ENCODE assay signal across 17 cellular contexts in the genomic region with DNA sequence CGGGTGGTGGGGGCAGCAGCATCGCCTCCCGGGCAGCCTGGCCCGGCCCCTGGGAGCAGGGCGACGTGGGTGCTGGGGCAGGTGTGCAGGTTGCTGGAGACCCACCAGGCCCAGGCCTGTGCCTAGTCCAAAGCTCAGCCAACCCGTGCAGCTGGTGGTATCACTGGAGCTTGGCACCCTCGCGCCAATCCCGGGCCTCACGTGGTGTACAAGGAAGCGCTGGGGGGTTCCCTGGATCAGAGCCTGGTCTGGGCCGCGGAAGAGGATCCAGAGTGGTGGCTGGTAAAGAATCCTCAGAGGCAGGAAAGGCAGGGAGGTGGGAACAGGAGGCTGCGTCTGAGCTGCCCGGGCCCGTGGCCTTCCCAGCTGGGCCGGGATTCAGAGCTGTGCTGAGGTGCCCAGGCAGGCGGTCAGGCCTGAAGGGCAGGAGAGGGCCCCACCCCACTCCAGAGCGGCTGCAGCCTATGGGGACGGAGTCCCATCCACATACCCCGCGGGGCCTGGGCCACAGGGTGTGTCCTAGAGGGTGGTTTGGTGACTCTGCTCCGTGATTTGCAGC. TPM values are rescaled to one million over a fixed set of nuclear protein-coding genes. Genes with fewer than 3 reads are reported as not detected.
DNase-seq lines count a peak whose midpoint lies in the region; ATAC-seq and TF ChIP-seq lines count a peak whose summit lies in the region.
"Had no signal": no experiment of that assay in that cellular context is flagged by ENCODE, and none has a peak within 500 bp of the region (broad histone marks: within the 10 kb centered on the region; RNA-seq: fewer than 3 reads in every experiment).

No MANE protein-coding gene starts in this region.

- H2AFZ ChIP-seq in IMR-90 (replicated peaks; ENCODE audit: low read length, poor library complexity) (no peak overlapping the region), hepatocyte (no peak overlapping the region)

- no peak overlapping the region for H2BK20ac ChIP-seq in IMR-90 (ENCODE audit: low read depth, low read length)

- TF ChIP-seq CTCF in 22Rv1 (IDR thresholded peaks at IDR 0.05), result no peak
- no peak for TF ChIP-seq CTCF in IMR-90 (conservative IDR thresholded peaks at IDR 0.05; ENCODE audit: low read depth, low read length)
- TF ChIP-seq CTCF in hepatocyte (IDR thresholded peaks at IDR 0.05; ENCODE audit: poor library complexity), result no peak
- no peak for TF ChIP-seq CTCF in nephron progenitor cell (IDR thresholded peaks at IDR 0.05)

- H3K9me3 ChIP-seq in IMR-90 (ENCODE audit: control insufficient read depth, insufficient read depth, low read length) (no peaks in the 10 kb centered on the region), hepatocyte (ENCODE audit: low read depth) (no peaks in the 10 kb centered on the region)

- H3K36me3 Mint-ChIP-seq in nephron progenitor cell (ENCODE audit: low read depth), result no peaks in the 10 kb centered on the region
- H3K36me3 Mint-ChIP-seq in naive thymus-derived CD8-positive, alpha-beta T cell, result no peaks in the 10 kb centered on the region

- no peak for TF ChIP-seq RAD21 in IMR-90 (IDR thresholded peaks at IDR 0.05; ENCODE audit: low read length)

- dilution Hi-C loops in IMR-90 (cut with HindIII; ENCODE audit: low sequenced_read_pairs, unreplicated experiment), result no loop called here

- CTCF ChIA-PET in IMR-90 (lab: Yijun Ruan, JAX), result no interaction called here

- H4K5ac ChIP-seq in IMR-90 (ENCODE audit: low read depth, low read length), result no peak overlapping the region

- H3K4me3 Mint-ChIP-seq in nephron progenitor cell, result no peak overlapping the region
- peak overlapping the region in 1 of 10 donors; percentile 24 for H3K4me3 Mint-ChIP-seq in naive thymus-derived CD8-positive, alpha-beta T cell

- H2AK5ac ChIP-seq in IMR-90 (ENCODE audit: low read depth, low read length), result no peak overlapping the region

- H3K14ac ChIP-seq in IMR-90 (replicated peaks; ENCODE audit: low read depth, low read length), result no peak overlapping the region

- peaks cover 17% of the 10 kb centered on the region for H3K79me2 ChIP-seq in hepatocyte

- H4K20me1 ChIP-seq in IMR-90 (ENCODE audit: insufficient read depth, low read length) (peaks cover 17% of the 10 kb centered on the region), hepatocyte (ENCODE audit: insufficient read depth, poor library complexity, severe bottlenecking) (peaks cover 2% of the 10 kb centered on the region)

- H3K23ac ChIP-seq in IMR-90 (ENCODE audit: low read depth, low read length), result no peak overlapping the region

- no peak overlapping the region for H3K56ac ChIP-seq in IMR-90 (ENCODE audit: extremely low read depth, insufficient read depth, low read length)

- H3K27me3 Mint-ChIP-seq in nephron progenitor cell (ENCODE audit: low read depth, poor library complexity), result no peaks in the 10 kb centered on the region
- no peaks in the 10 kb centered on the region for H3K27me3 Mint-ChIP-seq in naive thymus-derived CD8-positive, alpha-beta T cell

- H3K4me1 ChIP-seq in IMR-90 (ENCODE audit: control insufficient read depth, insufficient read depth, low read length) (no peaks in the 10 kb centered on the region), hepatocyte (ENCODE audit: insufficient read depth) (peaks cover 25% of the 10 kb centered on the region)

- 95% methylated on average over 10 of the region's 24 CpGs; no CpG with 5 or more reads in 1 of the 2 experiments for WGBS in IMR-90 (ENCODE audit: extremely low coverage in 2 of 2, insufficient read length in 1 of 2), 2 experiments
- 84% methylated on average over 24 of the region's 24 CpGs for WGBS in hepatocyte (ENCODE audit: low lambda C conversion rate, missing lambda C conversion rate)

- intact Hi-C loops in IMR-90 (cut with micrococcal nuclease), result no loop called here

- H3K27ac Mint-ChIP-seq in nephron progenitor cell, result peak overlapping the region; percentile 48
- H3K27ac Mint-ChIP-seq in naive thymus-derived CD8-positive, alpha-beta T cell, result no peak overlapping the region

- no peak overlapping the region for H3K4ac ChIP-seq in IMR-90 (ENCODE audit: low read depth, low read length)

- H3K4me2 ChIP-seq in IMR-90 (ENCODE audit: low read depth, low read length) (no peak overlapping the region), hepatocyte (peak overlapping the region; percentile 41)

- H4K8ac ChIP-seq in IMR-90 (ENCODE audit: low read depth in 2 of 2, low read length in 2 of 2), result no peak overlapping the region

- H2BK15ac ChIP-seq in IMR-90 (ENCODE audit: low read depth, low read length), result no peak overlapping the region

- no peaks in the 10 kb centered on the region for H3K9me2 ChIP-seq in hepatocyte (replicated peaks; ENCODE audit: insufficient read depth)

- H3K18ac ChIP-seq in IMR-90 (ENCODE audit: low read depth, low read length), result no peak overlapping the region

- peaks cover 7% of the 10 kb centered on the region; the same call in 1 of the 2 replicates for H3K36me3 ChIP-seq in IMR-90 (ENCODE audit: control insufficient read depth, insufficient read depth, low read length)
- H3K36me3 ChIP-seq in hepatocyte (replicated peaks; ENCODE audit: insufficient read depth, low read depth), result no peaks in the 10 kb centered on the region

- no peaks in the 10 kb centered on the region for H3K9me3 Mint-ChIP-seq in nephron progenitor cell
- H3K9me3 Mint-ChIP-seq in naive thymus-derived CD8-positive, alpha-beta T cell, result no peaks in the 10 kb centered on the region

- H3K79me1 ChIP-seq in IMR-90 (ENCODE audit: low read depth in 1 of 2, low read length in 2 of 2), result no peaks in the 10 kb centered on the region

- ATAC-seq in IMR-90 (ENCODE audit: low read depth), result no peak
- no peak for ATAC-seq in naive thymus-derived CD8-positive, alpha-beta T cell

- peaks cover 4% of the 10 kb centered on the region for H3K4me1 Mint-ChIP-seq in nephron progenitor cell
- H3K4me1 Mint-ChIP-seq in naive thymus-derived CD8-positive, alpha-beta T cell, result peaks cover 0 to 4% (median 2%) of the 10 kb centered on the region in 4 donors

- no peak overlapping the region for H3K9ac ChIP-seq in IMR-90 (ENCODE audit: low read depth, low read length)

- in situ Hi-C loops in IMR-90 (cut with MboI; ENCODE audit: low sequenced_read_pairs), result no loop called here

- H3K27ac ChIP-seq in 22Rv1 (peak overlapping the region; percentile 60; the same call in 1 of the 2 replicates), IMR-90 (ENCODE audit: insufficient read depth, low read length) (no peak overlapping the region), hepatocyte (peak overlapping the region; percentile 94)
- H3K27ac ChIP-seq: HL-60 had no signal

- no peak overlapping the region for H4K91ac ChIP-seq in IMR-90 (ENCODE audit: insufficient read depth, low read depth, low read length)

- no TSS peak for BruUV-seq in IMR-90 (replicated peaks; lab: Mats Ljungman, UMichigan)

- H3K27me3 ChIP-seq in IMR-90 (ENCODE audit: control insufficient read depth, insufficient read depth, low read length) (no peaks in the 10 kb centered on the region), hepatocyte (no peaks in the 10 kb centered on the region)

- H3K9me1 ChIP-seq in IMR-90 (ENCODE audit: insufficient read depth, low read length), result no peaks in the 10 kb centered on the region

- no peak for TF ChIP-seq POLR2A in IMR-90 (IDR thresholded peaks at IDR 0.05; ENCODE audit: low read depth, low read length)

- H2BK5ac ChIP-seq in IMR-90 (ENCODE audit: low read depth, low read length, poor library complexity, severe bottlenecking), result no peak overlapping the region

- peak overlapping the region; percentile 37 for H2AK9ac ChIP-seq in IMR-90 (replicated peaks; ENCODE audit: low read depth, low read length, poor library complexity)

- POLR2A ChIA-PET in IMR-90 (lab: Charles Lee; ENCODE audit: unreplicated experiment), result no interaction called here
- POLR2A ChIA-PET in naive thymus-derived CD8-positive, alpha-beta T cell (lab: Charles Lee), result no interaction called here

- no peak for DNase-seq in IMR-90
- DNase-seq in hepatocyte (ENCODE audit: low spot score), result peak; percentile 67
- DNase-seq in nephron progenitor cell, result no peak
- no peak for DNase-seq in stimulated activated CD4-positive, alpha-beta T cell treated with anti-CD3 and anti-CD28 coated beads, Interleukin-2, amount 100 ng/mL, for 24 hours
- DNase-seq in SIG-M5 treated with dmso at 0.1 percent for 504 hours (lab: John Stamatoyannopoulos, UW; ENCODE audit: unreplicated experiment), result no peak
- DNase-seq in naive thymus-derived CD8-positive, alpha-beta T cell, result no peak
- DNase-seq in stimulated activated CD4-positive, alpha-beta T cell treated with anti-CD3 and anti-CD28 coated beads, Interleukin-15, amount 100 ng/mL, for 24 hours, result no peak
- DNase-seq: C1 segment of cervical spinal cord; EL; NCI-H187; NCI-H345; NCI-H69; NK-92 treated with Interleukin-12 subunit alpha and Interleukin-12 subunit beta, amount 100 ng/mL, for 24 hours; RPMI8226; SIG-M5 had no signal

- H3K4me3 ChIP-seq in IMR-90 (ENCODE audit: insufficient read depth, low read depth, low read length), result no peak overlapping the region
- H3K4me3 ChIP-seq in hepatocyte, result no peak overlapping the region

- no peak overlapping the region for H2BK120ac ChIP-seq in IMR-90 (ENCODE audit: low read depth, low read length)

TF ChIP-seq in IMR-90, 13 proteins besides CTCF, POLR2A, EP300 and RAD21 (continues in another document):
- TF ChIP-seq NFE2L2 (IDR thresholded peaks at IDR 0.05; ENCODE audit: low read depth, low read length) (no peak), MXI1 (IDR thresholded peaks at IDR 0.05; ENCODE audit: borderline replicate concordance, low read depth, low read length) (no peak), FOS (IDR thresholded peaks at IDR 0.05; ENCODE audit: low read depth, low read length) (no peak), RFX5 (IDR thresholded peaks at IDR 0.05; ENCODE audit: low read depth, low read length) (no peak), SMC3 (IDR thresholded peaks at IDR 0.05; ENCODE audit: low read depth, low read length) (no peak)
- TF ChIP-seq, protein P1, sequence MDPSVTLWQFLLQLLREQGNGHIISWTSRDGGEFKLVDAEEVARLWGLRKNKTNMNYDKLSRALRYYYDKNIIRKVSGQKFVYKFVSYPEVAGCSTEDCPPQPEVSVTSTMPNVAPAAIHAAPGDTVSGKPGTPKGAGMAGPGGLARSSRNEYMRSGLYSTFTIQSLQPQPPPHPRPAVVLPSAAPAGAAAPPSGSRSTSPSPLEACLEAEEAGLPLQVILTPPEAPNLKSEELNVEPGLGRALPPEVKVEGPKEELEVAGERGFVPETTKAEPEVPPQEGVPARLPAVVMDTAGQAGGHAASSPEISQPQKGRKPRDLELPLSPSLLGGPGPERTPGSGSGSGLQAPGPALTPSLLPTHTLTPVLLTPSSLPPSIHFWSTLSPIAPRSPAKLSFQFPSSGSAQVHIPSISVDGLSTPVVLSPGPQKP (IDR thresholded peaks at IDR 0.05; ENCODE audit: borderline replicate concordance, low read depth, low read length), result no peak

RNA-seq across cellular contexts. Expression of a gene that starts 36.2 kb away (rescaled TPM):
- total RNA-seq in IMR-90 (2012; rRNA removed) (0.28 and 0.36 TPM in 2 replicates), hepatocyte (3.1 and 4.1 TPM in 2 replicates)
- polyA plus RNA-seq in IMR-90 (2012; rRNA removed) (1.1 and 1.8 TPM in 2 replicates), hepatocyte (8.3 and 11.9 TPM in 2 replicates)
- 1.2 and 2.4 TPM in 2 replicates for polyA plus RNA-seq in IMR-90 (2012; cell fraction: cytosol; rRNA removed)
- polyA plus RNA-seq in IMR-90 (2012; cell fraction: nucleus; rRNA removed; ENCODE audit: low replicate concordance), result 4.0 and 9.2 TPM in 2 replicates
- 10 to 100 TPM; 10.6 to 10.8 TPM for total RNA-seq in naive thymus-derived CD8-positive, alpha-beta T cell
- under 1 TPM; 0.23 to 0.36 (median 0.28) TPM for polyA plus RNA-seq in naive thymus-derived CD8-positive, alpha-beta T cell
